Comparison of ENCODE assay signal across 1 cellular context in genomic region chr17:50898369-50899004, GRCh38.
TF ChIP-seq lines count a peak whose summit lies in the region.

No MANE protein-coding gene starts in this region.

TF ChIP-seq in HepG2, 621 proteins besides CTCF, POLR2A, EP300 and RAD21 (continues in another document):
- TF ChIP-seq HCFC1 (IDR thresholded peaks at IDR 0.05; ENCODE audit: low read depth, low read length) (no peak), ZHX2 (IDR thresholded peaks at IDR 0.05; ENCODE audit: low read depth) (no peak), ZHX2 (CRISPR knock-in tag; IDR thresholded peaks at IDR 0.05; ENCODE audit: borderline replicate concordance) (no peak), EZH2 (conservative IDR thresholded peaks at IDR 0.05; ENCODE audit: low read depth, low read length) (no peak), TCF12 (IDR thresholded peaks at IDR 0.05) (no peak), TCF12 (CRISPR knock-in tag; IDR thresholded peaks at IDR 0.05) (0 out of 2 replicates have a peak, but pooled peaks have one; percentile 43), BHLHE40 (IDR thresholded peaks at IDR 0.05; ENCODE audit: low read length) (no peak), ZNF569 (CRISPR knock-in tag; IDR thresholded peaks at IDR 0.05; ENCODE audit: borderline replicate concordance) (no peak), FLYWCH1 (CRISPR knock-in tag; IDR thresholded peaks at IDR 0.05) (no peak), ZMYM4 (CRISPR knock-in tag; IDR thresholded peaks at IDR 0.05) (no peak), ZNF770 (CRISPR knock-in tag; IDR thresholded peaks at IDR 0.05) (peak; percentile 84), DPF2 (CRISPR knock-in tag; IDR thresholded peaks at IDR 0.05; ENCODE audit: borderline replicate concordance, low read depth) (no peak), ATF2 (CRISPR knock-in tag; IDR thresholded peaks at IDR 0.05) (no peak; the same call in 1 of the 2 replicates), ZNF180 (CRISPR knock-in tag; IDR thresholded peaks at IDR 0.05; ENCODE audit: borderline replicate concordance, low read depth) (no peak), PPARG (CRISPR knock-in tag; conservative IDR thresholded peaks at IDR 0.05) (no peak), ZNF292 (CRISPR knock-in tag; IDR thresholded peaks at IDR 0.05; ENCODE audit: borderline replicate concordance, low read depth) (no peak), POGK (CRISPR knock-in tag; conservative IDR thresholded peaks at IDR 0.05) (0 out of 2 replicates have a peak, but pooled peaks have one; percentile 23), PITX1 (CRISPR knock-in tag; IDR thresholded peaks at IDR 0.05) (0 out of 2 replicates have a peak, but pooled peaks have one; percentile 8), ZNF543 (CRISPR knock-in tag; IDR thresholded peaks at IDR 0.05) (no peak), KLF11 (CRISPR knock-in tag; IDR thresholded peaks at IDR 0.05) (0 out of 2 replicates have a peak, but pooled peaks have one; percentile 14), JUNB (CRISPR knock-in tag; IDR thresholded peaks at IDR 0.05; ENCODE audit: borderline replicate concordance) (no peak), ZBTB7B (CRISPR knock-in tag; IDR thresholded peaks at IDR 0.05) (no peak), ZNF354B (CRISPR knock-in tag; IDR thresholded peaks at IDR 0.05) (no peak), ZNF816 (CRISPR knock-in tag; IDR thresholded peaks at IDR 0.05; ENCODE audit: borderline replicate concordance) (0 out of 2 replicates have a peak, but pooled peaks have one; percentile 60), ZNF639 (CRISPR knock-in tag; conservative IDR thresholded peaks at IDR 0.05) (no peak), STAT6 (CRISPR knock-in tag; IDR thresholded peaks at IDR 0.05; ENCODE audit: borderline replicate concordance) (0 out of 2 replicates have a peak, but pooled peaks have one; percentile 12), ZNF746 (CRISPR knock-in tag; IDR thresholded peaks at IDR 0.05) (no peak), HOXA5 (CRISPR knock-in tag; IDR thresholded peaks at IDR 0.05) (no peak), HHEX (CRISPR knock-in tag; IDR thresholded peaks at IDR 0.05) (no peak), ZFP37 (CRISPR knock-in tag; IDR thresholded peaks at IDR 0.05; ENCODE audit: borderline replicate concordance) (no peak), ZSCAN31 (CRISPR knock-in tag; IDR thresholded peaks at IDR 0.05; ENCODE audit: low read depth) (no peak), KDM1A (CRISPR knock-in tag; IDR thresholded peaks at IDR 0.05) (no peak), HOMEZ (CRISPR knock-in tag; IDR thresholded peaks at IDR 0.05; ENCODE audit: low read depth) (no peak), HNRNPH1 (optimal IDR thresholded peaks at IDR 0.05; ENCODE audit: low read depth, low read length) (no peak), ZNF644 (CRISPR knock-in tag; IDR thresholded peaks at IDR 0.05; ENCODE audit: low read depth) (no peak), RNF219 (CRISPR knock-in tag; IDR thresholded peaks at IDR 0.05) (no peak), ATF4 (CRISPR knock-in tag; IDR thresholded peaks at IDR 0.05) (no peak), NAIF1 (CRISPR knock-in tag; IDR thresholded peaks at IDR 0.05; ENCODE audit: borderline replicate concordance) (no peak), ZNF850 (CRISPR knock-in tag; conservative IDR thresholded peaks at IDR 0.05) (0 out of 2 replicates have a peak, but pooled peaks have one; percentile 54), ZNF121 (CRISPR knock-in tag; IDR thresholded peaks at IDR 0.05) (peak; percentile 97), HMG20A (CRISPR knock-in tag; IDR thresholded peaks at IDR 0.05; ENCODE audit: borderline replicate concordance) (no peak), ZFY (CRISPR knock-in tag; IDR thresholded peaks at IDR 0.05) (no peak), ZNF451 (CRISPR knock-in tag; IDR thresholded peaks at IDR 0.05) (0 out of 2 replicates have a peak, but pooled peaks have one; percentile 7)
